Comparison of ENCODE assay signal across 12 cellular contexts in the genomic region with DNA sequence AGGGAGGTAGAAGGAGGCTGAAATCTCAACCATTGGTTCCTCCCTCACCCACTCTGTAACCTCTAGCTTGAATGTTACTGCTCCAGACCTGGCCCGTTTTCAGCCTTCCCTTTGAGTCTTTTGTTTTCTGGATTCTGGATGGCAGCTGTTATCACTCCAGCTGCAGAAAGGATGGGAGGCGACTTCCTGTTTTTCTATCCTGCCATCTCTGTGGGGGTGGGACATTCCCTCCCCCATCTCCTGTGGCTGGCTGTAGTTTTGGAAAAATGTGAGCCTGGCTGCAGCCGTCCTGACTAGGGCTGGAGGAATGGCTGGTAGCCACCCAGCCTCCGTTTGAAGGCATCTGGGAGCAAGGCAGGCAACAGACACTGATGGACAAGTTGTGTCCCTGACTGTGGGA. TPM values are rescaled to one million over a fixed set of nuclear protein-coding genes. Genes with fewer than 3 reads are reported as not detected.
DNase-seq lines count a peak whose midpoint lies in the region; TF ChIP-seq lines count a peak whose summit lies in the region.
"Had no signal": no experiment of that assay in that cellular context is flagged by ENCODE, and none has a peak within 500 bp of the region (broad histone marks: within the 10 kb centered on the region; RNA-seq: fewer than 3 reads in every experiment).

No MANE protein-coding gene starts in this region.

- DNase-seq in DMS153 (lab: John Stamatoyannopoulos, UW): peak; percentile 29
- DNase-seq in DMS153 treated with DMSO at 0.1 percent for 48 hours (lab: John Stamatoyannopoulos, UW; ENCODE audit: unreplicated experiment): no peak
- DNase-seq in SHP77 (lab: John Stamatoyannopoulos, UW): peak; percentile 44 to 81
- peak; percentile 33 for DNase-seq in left ventricle myocardium inferior
- DNase-seq in smooth muscle cell (lab: John Stamatoyannopoulos, UW; ENCODE audit: unreplicated experiment): no peak
- DNase-seq in COR-L47 (lab: John Stamatoyannopoulos, UW): no peak
- no peak for DNase-seq in CD14-positive monocyte (ENCODE audit: low spot score)
- no peak for DNase-seq in hepatocyte (ENCODE audit: low spot score)
- DNase-seq: NCI-H524 treated with DMSO at 0.1 percent for 48 hours had no signal

- H3K9me3 Mint-ChIP-seq in CD14-positive monocyte: peaks cover 0 to 2% (median 0%) of the 10 kb centered on the region in 7 donors
- H3K9me3 Mint-ChIP-seq: activated naive CD4-positive, alpha-beta T cell treated with anti-CD3 and anti-CD28 coated beads, Interleukin-2, amount 50 U/mL, for 24 hours had no signal

- H3K4me3 ChIP-seq in left ventricle myocardium inferior: no peak overlapping the region
- no peak overlapping the region for H3K4me3 ChIP-seq in smooth muscle cell
- H3K4me3 ChIP-seq in hepatocyte: no peak overlapping the region

- H3K27ac ChIP-seq in left ventricle myocardium inferior (replicated peaks) (peak overlapping the region; percentile 44), smooth muscle cell (ENCODE audit: low read depth) (peak overlapping the region; percentile 93), hepatocyte (no peak overlapping the region)
- H3K27ac ChIP-seq: 22Rv1, VCaP had no signal

- 11% methylated on average over 4 of the region's 4 CpGs for WGBS in smooth muscle cell (ENCODE audit: low lambda C conversion rate)
- WGBS in hepatocyte (ENCODE audit: low lambda C conversion rate, missing lambda C conversion rate): 58% methylated on average over 4 of the region's 4 CpGs

- H3K9me3 ChIP-seq in left ventricle myocardium inferior (replicated peaks): no peaks in the 10 kb centered on the region
- H3K9me3 ChIP-seq in smooth muscle cell (replicated peaks; ENCODE audit: low read depth): no peaks in the 10 kb centered on the region
- no peaks in the 10 kb centered on the region for H3K9me3 ChIP-seq in hepatocyte (ENCODE audit: low read depth)

- peaks cover 19% of the 10 kb centered on the region for H3K79me2 ChIP-seq in smooth muscle cell (ENCODE audit: low read depth)
- H3K79me2 ChIP-seq in hepatocyte: peaks cover 14% of the 10 kb centered on the region

- H3K4me3 Mint-ChIP-seq in CD14-positive monocyte: no peak overlapping the region

- no peaks in the 10 kb centered on the region for H3K27me3 Mint-ChIP-seq in CD14-positive monocyte (ENCODE audit: low read depth in 3 of 3)

- H3K4me1 Mint-ChIP-seq in CD14-positive monocyte: peaks cover 26% of the 10 kb centered on the region

- H3K27ac Mint-ChIP-seq in CD14-positive monocyte: no peak overlapping the region

- H4K20me1 ChIP-seq in smooth muscle cell (ENCODE audit: low read depth) (peaks cover 13% of the 10 kb centered on the region), hepatocyte (ENCODE audit: insufficient read depth, poor library complexity, severe bottlenecking) (no peaks in the 10 kb centered on the region)

- peaks cover 10% of the 10 kb centered on the region for H3F3A ChIP-seq in smooth muscle cell (ENCODE audit: low read depth)

- H3K36me3 Mint-ChIP-seq in CD14-positive monocyte: no peaks in the 10 kb centered on the region
- H3K36me3 Mint-ChIP-seq: activated naive CD4-positive, alpha-beta T cell treated with anti-CD3 and anti-CD28 coated beads, Interleukin-2, amount 50 U/mL, for 24 hours had no signal

- intact Hi-C loops in left ventricle myocardium inferior (cut with micrococcal nuclease): loop anchor here (10.0 kb wide), 1 partner anchor 54 kb away; no protein-coding TSS in a partner anchor
- intact Hi-C loops in CD14-positive monocyte (cut with micrococcal nuclease): no loop called here

- H3K27me3 ChIP-seq in left ventricle myocardium inferior (ENCODE audit: low read depth) (no peaks in the 10 kb centered on the region), smooth muscle cell (ENCODE audit: low read depth) (no peaks in the 10 kb centered on the region), hepatocyte (no peaks in the 10 kb centered on the region)

- no peaks in the 10 kb centered on the region for H3K9me2 ChIP-seq in hepatocyte (replicated peaks; ENCODE audit: insufficient read depth)

- H2AFZ ChIP-seq in smooth muscle cell (ENCODE audit: low read depth) (peak overlapping the region; percentile 23), hepatocyte (no peak overlapping the region)

- H3K4me2 ChIP-seq in smooth muscle cell (peak overlapping the region; percentile 40), hepatocyte (no peak overlapping the region)

- H3K4me1 ChIP-seq in left ventricle myocardium inferior (peaks cover 45% of the 10 kb centered on the region), smooth muscle cell (ENCODE audit: low read depth) (peaks cover 21% of the 10 kb centered on the region), hepatocyte (ENCODE audit: insufficient read depth) (peaks cover 15% of the 10 kb centered on the region)

- TF ChIP-seq CTCF in left ventricle myocardium inferior (IDR thresholded peaks at IDR 0.05; ENCODE audit: borderline replicate concordance) (no peak), smooth muscle cell (IDR thresholded peaks at IDR 0.05; ENCODE audit: borderline replicate concordance, insufficient read depth, poor library complexity, severe bottlenecking) (no peak), CD14-positive monocyte (IDR thresholded peaks at IDR 0.05) (no peak), hepatocyte (IDR thresholded peaks at IDR 0.05; ENCODE audit: poor library complexity) (no peak)

- no peak overlapping the region for H3K9ac ChIP-seq in smooth muscle cell (ENCODE audit: low read depth)

- H3K36me3 ChIP-seq in left ventricle myocardium inferior (no peaks in the 10 kb centered on the region), smooth muscle cell (ENCODE audit: low read depth) (no peaks in the 10 kb centered on the region), hepatocyte (replicated peaks; ENCODE audit: insufficient read depth, low read depth) (no peaks in the 10 kb centered on the region)

RNA-seq across cellular contexts. Expression of a gene that starts 2.9 kb away (rescaled TPM):
- total RNA-seq in left ventricle myocardium inferior (258 TPM), smooth muscle cell (150 and 156 TPM in 2 replicates), hepatocyte (38.6 and 42.4 TPM in 2 replicates)
- polyA plus RNA-seq in smooth muscle cell (45.7 and 79.1 TPM in 2 replicates), CD14-positive monocyte (under 1 TPM; 0.25 to 0.79 TPM), hepatocyte (23.9 and 26.1 TPM in 2 replicates)

Comparison
In these comparisons a context has a peak if more than half of its experiments do, and no peak if none do; other contexts are left out.
1. DNase-seq: peak in DMS153 (single experiment), SHP77 (2 of 2) and left ventricle myocardium inferior (single experiment); none in DMS153 treated with DMSO at 0.1 percent for 48 hours (single experiment), smooth muscle cell (single experiment), COR-L47 (single experiment), CD14-positive monocyte (single experiment) and hepatocyte (single experiment).